27 cellular contexts compared by ENCODE assay signal in genomic region chr20:57876163-57876562, GRCh38.
"Had no signal": no experiment of that assay in that cellular context is flagged by ENCODE, and none has a peak within 500 bp of the region (broad histone marks: within the 10 kb centered on the region; RNA-seq: fewer than 3 reads in every experiment).

No MANE protein-coding gene starts in this region.

- H3K9me3 ChIP-seq: gastroesophageal sphincter, heart right ventricle, mucosa of descending colon, spleen, testis, tibial artery, upper lobe of left lung had no signal

- H3K36me3 Mint-ChIP-seq: mesothelial cell of epicardium; naive B cell; natural killer cell treated with Interleukin-12 subunit alpha and Interleukin-12 subunit beta and Interleukin-15 and Interleukin-18, amount 100 ng/mL, for 72 hours; neural progenitor cell; stimulated activated memory B cell treated with anti-CD40 and anti-IgM and Interleukin-4, amounts not matched to agents 10 μg/mL and 1 μg/mL and 100 μg/mL, for 72 hours had no signal

- H3K4me3 Mint-ChIP-seq: mesothelial cell of epicardium; naive B cell; natural killer cell treated with Interleukin-12 subunit alpha and Interleukin-12 subunit beta and Interleukin-15 and Interleukin-18, amount 100 ng/mL, for 72 hours; neural progenitor cell; stimulated activated memory B cell treated with anti-CD40 and anti-IgM and Interleukin-4, amounts not matched to agents 10 μg/mL and 1 μg/mL and 100 μg/mL, for 72 hours had no signal

- FAIRE-seq: colon, islet of Langerhans had no signal

- H3K27ac Mint-ChIP-seq: mesothelial cell of epicardium; natural killer cell treated with Interleukin-12 subunit alpha and Interleukin-12 subunit beta and Interleukin-15 and Interleukin-18, amount 100 ng/mL, for 72 hours; neural progenitor cell; progenitor cell of endocrine pancreas; stimulated activated memory B cell treated with anti-CD40 and anti-IgM and Interleukin-4, amounts not matched to agents 10 μg/mL and 1 μg/mL and 100 μg/mL, for 72 hours had no signal

- H3K27me3 ChIP-seq: neural progenitor cell, testis, upper lobe of left lung had no signal

- H3K4me1 ChIP-seq: parathyroid adenoma, spleen, testis, upper lobe of left lung had no signal

- H3K9me3 Mint-ChIP-seq: mesothelial cell of epicardium; natural killer cell treated with Interleukin-12 subunit alpha and Interleukin-12 subunit beta and Interleukin-15 and Interleukin-18, amount 100 ng/mL, for 72 hours; neural progenitor cell; stimulated activated memory B cell treated with anti-CD40 and anti-IgM and Interleukin-4, amounts not matched to agents 10 μg/mL and 1 μg/mL and 100 μg/mL, for 72 hours had no signal

- DNase-seq: dorsolateral prefrontal cortex; effector CD4-positive, alpha-beta T cell; foreskin fibroblast; heart right ventricle; hippocampal formation; kidney glomerular epithelial cell; mesenchymal stem cell; mucosa of descending colon; naive B cell; right cardiac atrium; spleen; stimulated activated CD4-positive, alpha-beta T cell treated with anti-CD3 and anti-CD28 coated beads, Interleukin-4, amount 100 ng/mL, for 4 hours; stimulated activated naive CD8-positive, alpha-beta T cell treated with anti-CD3 and anti-CD28 coated beads, Interleukin-15, Interleukin-2, amounts not matched to agents 100 U/mL and 50 U/mL, for 24 hours; substantia nigra; testis; upper lobe of left lung had no signal

- H3K36me3 ChIP-seq: gastroesophageal sphincter, heart right ventricle, neural progenitor cell, spleen, tibial artery, upper lobe of left lung had no signal

- ATAC-seq: gastroesophageal sphincter; heart right ventricle; mucosa of descending colon; natural killer cell treated with Interleukin-12 subunit alpha and Interleukin-12 subunit beta and Interleukin-15 and Interleukin-18, amount 100 ng/mL, for 72 hours; right cardiac atrium; stimulated activated memory B cell treated with anti-CD40 and anti-IgM and Interleukin-4, amounts not matched to agents 10 μg/mL and 1 μg/mL and 100 μg/mL, for 72 hours; stimulated activated naive CD8-positive, alpha-beta T cell treated with anti-CD3 and anti-CD28 coated beads, Interleukin-15, Interleukin-2, amounts not matched to agents 100 U/mL and 50 U/mL, for 24 hours had no signal

- H3K4me3 ChIP-seq: dorsolateral prefrontal cortex, gastroesophageal sphincter, heart right ventricle, mucosa of descending colon, neural progenitor cell, skin epidermis, spleen, testis, tibial artery, upper lobe of left lung had no signal

- H3K27ac ChIP-seq: dorsolateral prefrontal cortex, gastroesophageal sphincter, heart right ventricle, neural progenitor cell, parathyroid adenoma, skin epidermis, spleen, testis, tibial artery, upper lobe of left lung had no signal

- H3K4me1 Mint-ChIP-seq: naive B cell; stimulated activated memory B cell treated with anti-CD40 and anti-IgM and Interleukin-4, amounts not matched to agents 10 μg/mL and 1 μg/mL and 100 μg/mL, for 72 hours had no signal
